In genomic region chr15:66504563-66505429, GRCh38 we compare ENCODE assay signal across 8 cellular contexts. TPM values are rescaled to one million over a fixed set of nuclear protein-coding genes. Genes with fewer than 3 reads are reported as not detected.
DNase-seq lines count a peak whose midpoint lies in the region; ATAC-seq and TF ChIP-seq lines count a peak whose summit lies in the region.

Gene RPL4 (minus strand): TSS chr15:66504855. CDS start chr15:66504790, 65 bp downstream.
Gene ZWILCH (plus strand): TSS chr15:66505326. CDS start chr15:66505339, 13 bp downstream.

- POLR2A ChIA-PET in activated CD4-positive, alpha-beta T cell treated with anti-CD3 and anti-CD28 coated beads, Interleukin-2, amount 10 ng/mL, durations not matched to agents 7 days and 5 days (lab: Charles Lee): no interaction called here

- peak; percentile 76 for DNase-seq in AG09309 (ENCODE audit: low read depth)
- DNase-seq in NCI-H524 (lab: John Stamatoyannopoulos, UW): peak; percentile 67 to 74
- peak; percentile 85 for DNase-seq in activated CD4-positive, alpha-beta T cell treated with anti-CD3 and anti-CD28 coated beads, Interleukin-2, amount 10 ng/mL, durations not matched to agents 7 days and 5 days
- peak; percentile 86 for DNase-seq in left lobe of liver (ENCODE audit: low spot score)
- peak; percentile 69 to 72 for DNase-seq in stimulated activated CD4-positive, alpha-beta T cell treated with anti-CD3 and anti-CD28 coated beads, Interleukin-2, amount 100 ng/mL, for 48 hours

- no peaks in the 10 kb centered on the region for H3K27me3 Mint-ChIP-seq in activated CD4-positive, alpha-beta T cell treated with anti-CD3 and anti-CD28 coated beads, Interleukin-2, amount 10 ng/mL, durations not matched to agents 7 days and 5 days
- no peaks in the 10 kb centered on the region for H3K27me3 Mint-ChIP-seq in dendritic cell treated with granulocyte-macrophage colony-stimulating factor and Interleukin-4, amounts not matched to agents 40 ng/mL and 50 ng/mL, for 4 days

- intact Hi-C loops in dendritic cell treated with granulocyte-macrophage colony-stimulating factor and Interleukin-4, amounts not matched to agents 40 ng/mL and 50 ng/mL, for 4 days (cut with micrococcal nuclease): loop anchor here (1.0 to 2.0 kb wide), 2 partner anchors 7 to 118 kb away; partner anchors contain the start of genes MAP2K1 and SNAPC5

- peak within 1 kb of the TSS; percentile 99 for H3K27ac Mint-ChIP-seq in activated CD4-positive, alpha-beta T cell treated with anti-CD3 and anti-CD28 coated beads, Interleukin-2, amount 10 ng/mL, durations not matched to agents 7 days and 5 days
- H3K27ac Mint-ChIP-seq in dendritic cell treated with granulocyte-macrophage colony-stimulating factor and Interleukin-4, amounts not matched to agents 40 ng/mL and 50 ng/mL, for 4 days: peak within 1 kb of the TSS; percentile 94

- no peaks in the 10 kb centered on the region for H3K9me3 Mint-ChIP-seq in activated CD4-positive, alpha-beta T cell treated with anti-CD3 and anti-CD28 coated beads, Interleukin-2, amount 10 ng/mL, durations not matched to agents 7 days and 5 days
- H3K9me3 Mint-ChIP-seq in dendritic cell treated with granulocyte-macrophage colony-stimulating factor and Interleukin-4, amounts not matched to agents 40 ng/mL and 50 ng/mL, for 4 days: no peaks in the 10 kb centered on the region

- CTCF ChIA-PET in activated CD4-positive, alpha-beta T cell treated with anti-CD3 and anti-CD28 coated beads, Interleukin-2, amount 10 ng/mL, durations not matched to agents 7 days and 5 days (lab: Charles Lee): interaction anchor here (0.9 to 1.7 kb wide), 3 partner anchors 10 to 15 kb away, joined by 3 to 4 read pairs (median 3); no protein-coding TSS in a partner anchor

- H3K4me3 ChIP-seq in AG09309 (ENCODE audit: control insufficient read depth, low read depth, low read length): peak within 1 kb of the TSS; percentile 96

- peak within 1 kb of the TSS; percentile 100 for H3K4me3 Mint-ChIP-seq in activated CD4-positive, alpha-beta T cell treated with anti-CD3 and anti-CD28 coated beads, Interleukin-2, amount 10 ng/mL, durations not matched to agents 7 days and 5 days
- H3K4me3 Mint-ChIP-seq in dendritic cell treated with granulocyte-macrophage colony-stimulating factor and Interleukin-4, amounts not matched to agents 40 ng/mL and 50 ng/mL, for 4 days: peak within 1 kb of the TSS; percentile 98

- H3K4me1 Mint-ChIP-seq in activated CD4-positive, alpha-beta T cell treated with anti-CD3 and anti-CD28 coated beads, Interleukin-2, amount 10 ng/mL, durations not matched to agents 7 days and 5 days: peaks cover 61% of the 10 kb centered on the region
- H3K4me1 Mint-ChIP-seq in dendritic cell treated with granulocyte-macrophage colony-stimulating factor and Interleukin-4, amounts not matched to agents 40 ng/mL and 50 ng/mL, for 4 days (ENCODE audit: low read depth): peaks cover 47% of the 10 kb centered on the region

- H3K36me3 Mint-ChIP-seq in activated CD4-positive, alpha-beta T cell treated with anti-CD3 and anti-CD28 coated beads, Interleukin-2, amount 10 ng/mL, durations not matched to agents 7 days and 5 days (ENCODE audit: low read depth): peaks cover 56% of the 10 kb centered on the region
- H3K36me3 Mint-ChIP-seq in dendritic cell treated with granulocyte-macrophage colony-stimulating factor and Interleukin-4, amounts not matched to agents 40 ng/mL and 50 ng/mL, for 4 days (ENCODE audit: low read depth): peaks cover 63% of the 10 kb centered on the region

- no peak for TF ChIP-seq CTCF in AG09309 (IDR thresholded peaks at IDR 0.05; ENCODE audit: control insufficient read depth, insufficient read depth, low read depth, low read length, missing control alignments)

- ATAC-seq in GM18909 (IDR thresholded peaks at IDR 0.05; ENCODE audit: poor library complexity, unreplicated experiment) (peak; percentile 80), HG03175 (IDR thresholded peaks at IDR 0.05; ENCODE audit: unreplicated experiment) (peak; percentile 73), left lobe of liver (peak; percentile 92)

RNA-seq across cellular contexts. Expression of gene RPL4, which starts in this region (rescaled TPM):
- 1,000 to 10,000 TPM; 2,398 to 2,621 TPM for total RNA-seq in activated CD4-positive, alpha-beta T cell treated with anti-CD3 and anti-CD28 coated beads, Interleukin-2, amount 10 ng/mL, durations not matched to agents 7 days and 5 days
- total RNA-seq in left lobe of liver: 753 TPM

RNA-seq across cellular contexts. Expression of gene ZWILCH, which starts in this region (rescaled TPM):
- 10 to 100 TPM; 28.0 to 28.3 TPM for total RNA-seq in activated CD4-positive, alpha-beta T cell treated with anti-CD3 and anti-CD28 coated beads, Interleukin-2, amount 10 ng/mL, durations not matched to agents 7 days and 5 days
- 3.3 TPM for total RNA-seq in left lobe of liver

Comparison
In these comparisons a context has a peak if more than half of its experiments do, and no peak if none do; other contexts are left out.
1. Peak in every context shown above with its lines: DNase-seq, ATAC-seq and H3K4me3 ChIP-seq.